ENCODE assay signal across 21 cellular contexts in the genomic region with DNA sequence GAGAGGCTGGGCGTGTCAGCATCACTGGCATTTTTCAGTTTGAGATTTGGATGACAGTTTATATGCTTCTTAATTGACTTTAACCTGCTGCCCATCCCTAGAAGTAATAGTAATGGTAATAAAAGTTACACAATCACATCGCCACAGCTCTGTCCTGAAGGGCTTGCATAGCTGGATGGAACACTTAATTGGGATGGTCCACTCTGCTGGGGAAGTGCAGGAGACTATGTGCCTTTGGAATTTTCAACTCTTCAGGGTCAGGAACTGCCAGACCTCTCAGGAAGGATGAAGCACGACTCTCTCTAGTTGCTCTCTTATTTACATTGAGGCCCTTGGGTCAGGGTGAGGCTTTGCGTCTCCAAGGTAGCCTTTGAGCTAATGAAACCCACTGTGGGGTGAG. TPM values are rescaled to one million over a fixed set of nuclear protein-coding genes. Genes with fewer than 3 reads are reported as not detected.
DNase-seq lines count a peak whose midpoint lies in the region; ATAC-seq and TF ChIP-seq lines count a peak whose summit lies in the region.
"Had no signal": no experiment of that assay in that cellular context is flagged by ENCODE, and none has a peak within 500 bp of the region (broad histone marks: within the 10 kb centered on the region; RNA-seq: fewer than 3 reads in every experiment).

No MANE protein-coding gene starts in this region.

- peak; percentile 19 for ATAC-seq in left lung
- no peak for ATAC-seq in GM18873 (IDR thresholded peaks at IDR 0.05; ENCODE audit: low FRiP score, unreplicated experiment)
- no peak for ATAC-seq in GM18909 (IDR thresholded peaks at IDR 0.05; ENCODE audit: poor library complexity, unreplicated experiment)

- TF ChIP-seq CTCF in HEK293 (tag by site-specific recombination; IDR thresholded peaks at IDR 0.05): no peak
- no peak for TF ChIP-seq CTCF in left lung (IDR thresholded peaks at IDR 0.05)
- no peak for TF ChIP-seq CTCF in suprapubic skin (IDR thresholded peaks at IDR 0.05)

- no peak overlapping the region for H4K5ac ChIP-seq in mesendoderm (ENCODE audit: low read length)

- H3K79me2 ChIP-seq in mesendoderm (ENCODE audit: control insufficient read depth, insufficient read depth, low read length): no peaks in the 10 kb centered on the region

- no peak for DNase-seq in left lung
- no peak for DNase-seq in suprapubic skin (ENCODE audit: low spot score in 2 of 2)
- DNase-seq in mesendoderm: no peak
- DNase-seq: BE2C; CD4-positive, CD25-positive, alpha-beta regulatory T cell; KBM-7; MG63; NCI-H2029; NCI-H446 treated with DMSO at 0.1 percent for 48 hours; NCI-H526; NCI-H82; NK-92 treated with Interleukin-12 subunit alpha and Interleukin-12 subunit beta, amount 100 ng/mL, for 24 hours; Right ventricle myocardium superior; RPMI8226 had no signal

- no peaks in the 10 kb centered on the region for H3K36me3 ChIP-seq in BLaER1
- no peaks in the 10 kb centered on the region for H3K36me3 ChIP-seq in HEK293 (ENCODE audit: control insufficient read depth in 2 of 2, insufficient read depth in 1 of 2, low read length in 2 of 2)
- no peaks in the 10 kb centered on the region for H3K36me3 ChIP-seq in left lung
- no peaks in the 10 kb centered on the region for H3K36me3 ChIP-seq in suprapubic skin
- H3K36me3 ChIP-seq in mesendoderm (ENCODE audit: control insufficient read depth, insufficient read depth, low read length): no peaks in the 10 kb centered on the region
- H3K36me3 ChIP-seq: BE2C, MG63, SJSA1 had no signal

- H3K9me3 ChIP-seq in BLaER1 (no peaks in the 10 kb centered on the region), HEK293 (ENCODE audit: control insufficient read depth, insufficient read depth, low read depth, low read length) (no peaks in the 10 kb centered on the region), left lung (no peaks in the 10 kb centered on the region), suprapubic skin (no peaks in the 10 kb centered on the region)
- H3K9me3 ChIP-seq: BE2C, MG63, SJSA1 had no signal

- no peak overlapping the region for H3K18ac ChIP-seq in mesendoderm (ENCODE audit: low read length)

- H3K27ac ChIP-seq in BLaER1 (no peak overlapping the region), HEK293 (ENCODE audit: extremely low read depth, low read depth, low read length) (no peak overlapping the region), left lung (no peak overlapping the region), suprapubic skin (peak overlapping the region; percentile 62), mesendoderm (ENCODE audit: low read depth, low read length) (no peak overlapping the region)
- H3K27ac ChIP-seq: 22Rv1, SJSA1 had no signal

- H4K8ac ChIP-seq in mesendoderm (ENCODE audit: low read depth, low read length): no peak overlapping the region

- H3K4me3 ChIP-seq in BLaER1 (no peak overlapping the region), HEK293 (ENCODE audit: low read depth, low read length) (no peak overlapping the region), left lung (no peak overlapping the region), suprapubic skin (no peak overlapping the region), mesendoderm (ENCODE audit: low read length) (no peak overlapping the region)
- H3K4me3 ChIP-seq: MG63, SJSA1 had no signal

- no peak overlapping the region for H2BK5ac ChIP-seq in mesendoderm (ENCODE audit: low read length)

- H2BK15ac ChIP-seq in mesendoderm (replicated peaks; ENCODE audit: low read depth): no peak overlapping the region

- TF ChIP-seq EP300 in suprapubic skin (IDR thresholded peaks at IDR 0.05): no peak

- no peaks in the 10 kb centered on the region for H3K79me1 ChIP-seq in mesendoderm (ENCODE audit: low read length)

- no peaks in the 10 kb centered on the region for H4K20me1 ChIP-seq in BLaER1

- 67% methylated on average over 3 of the region's 4 CpGs for WGBS in suprapubic skin
- WGBS in mesendoderm (ENCODE audit: extremely low coverage, insufficient coverage, low lambda C conversion rate): no CpG with 5 or more reads among the region's 4 CpGs

- CTCF ChIA-PET in HEK293 (lab: Yijun Ruan, JAX): interaction anchor here (0.9 to 2.0 kb wide), 2 partner anchors 16 to 98 kb away, joined by 3 to 7 read pairs; a partner anchor contains a TSS

- H3K27me3 ChIP-seq in BLaER1: no peaks in the 10 kb centered on the region; the same call in 1 of the 2 replicates
- peaks cover 0 to 24% of the 10 kb centered on the region in 2 donors for H3K27me3 ChIP-seq in left lung
- peaks cover 19% of the 10 kb centered on the region for H3K27me3 ChIP-seq in suprapubic skin
- no peaks in the 10 kb centered on the region for H3K27me3 ChIP-seq in mesendoderm (ENCODE audit: insufficient read depth, low read length, poor library complexity)
- H3K27me3 ChIP-seq: BE2C, SJSA1 had no signal

- intact Hi-C loops in left lung (cut with DNase I): no loop called here

- no peak overlapping the region for H3K9ac ChIP-seq in BLaER1
- no peak overlapping the region for H3K9ac ChIP-seq in mesendoderm (ENCODE audit: low read length)

- no peak overlapping the region for H3K4ac ChIP-seq in mesendoderm (ENCODE audit: low read depth, low read length)

- peaks cover 10% of the 10 kb centered on the region for H3K4me1 ChIP-seq in BLaER1
- peaks cover 20% of the 10 kb centered on the region for H3K4me1 ChIP-seq in HEK293 (ENCODE audit: control insufficient read depth, insufficient read depth, low read length)
- no peaks in the 10 kb centered on the region for H3K4me1 ChIP-seq in left lung
- peaks cover 9% of the 10 kb centered on the region for H3K4me1 ChIP-seq in suprapubic skin
- H3K4me1 ChIP-seq in mesendoderm (ENCODE audit: control insufficient read depth, low read depth, low read length): no peaks in the 10 kb centered on the region
- H3K4me1 ChIP-seq: BE2C, SJSA1 had no signal

- H2AK5ac ChIP-seq in mesendoderm (ENCODE audit: low read length): no peak overlapping the region

- no peak overlapping the region for H3K23ac ChIP-seq in mesendoderm (ENCODE audit: low read length)

- H2BK120ac ChIP-seq in mesendoderm (ENCODE audit: low read depth, low read length): no peak overlapping the region

- H3K4me2 ChIP-seq in BLaER1 (peak overlapping the region; percentile 33; the same call in 1 of the 2 replicates), mesendoderm (ENCODE audit: low read length) (no peak overlapping the region)

- no peak overlapping the region for H3K56ac ChIP-seq in mesendoderm (ENCODE audit: low read length)

- POLR2A ChIA-PET in HEK293 (lab: Yijun Ruan, JAX): no interaction called here

- no peak for TF ChIP-seq POLR2A in suprapubic skin (IDR thresholded peaks at IDR 0.05)

TF ChIP-seq in HEK293, 187 proteins besides CTCF, POLR2A, EP300 and RAD21:
- TF ChIP-seq GFI1B (tag by site-specific recombination; IDR thresholded peaks at IDR 0.05): no peak
- no peak for TF ChIP-seq TRIM28 (IDR thresholded peaks at IDR 0.05; ENCODE audit: borderline replicate concordance, low read length)
- no peak for TF ChIP-seq ZNF248 (tag by site-specific recombination; IDR thresholded peaks at IDR 0.05)
- no peak for TF ChIP-seq ZNF792 (tag by site-specific recombination; IDR thresholded peaks at IDR 0.05)
- TF ChIP-seq, protein P1, sequence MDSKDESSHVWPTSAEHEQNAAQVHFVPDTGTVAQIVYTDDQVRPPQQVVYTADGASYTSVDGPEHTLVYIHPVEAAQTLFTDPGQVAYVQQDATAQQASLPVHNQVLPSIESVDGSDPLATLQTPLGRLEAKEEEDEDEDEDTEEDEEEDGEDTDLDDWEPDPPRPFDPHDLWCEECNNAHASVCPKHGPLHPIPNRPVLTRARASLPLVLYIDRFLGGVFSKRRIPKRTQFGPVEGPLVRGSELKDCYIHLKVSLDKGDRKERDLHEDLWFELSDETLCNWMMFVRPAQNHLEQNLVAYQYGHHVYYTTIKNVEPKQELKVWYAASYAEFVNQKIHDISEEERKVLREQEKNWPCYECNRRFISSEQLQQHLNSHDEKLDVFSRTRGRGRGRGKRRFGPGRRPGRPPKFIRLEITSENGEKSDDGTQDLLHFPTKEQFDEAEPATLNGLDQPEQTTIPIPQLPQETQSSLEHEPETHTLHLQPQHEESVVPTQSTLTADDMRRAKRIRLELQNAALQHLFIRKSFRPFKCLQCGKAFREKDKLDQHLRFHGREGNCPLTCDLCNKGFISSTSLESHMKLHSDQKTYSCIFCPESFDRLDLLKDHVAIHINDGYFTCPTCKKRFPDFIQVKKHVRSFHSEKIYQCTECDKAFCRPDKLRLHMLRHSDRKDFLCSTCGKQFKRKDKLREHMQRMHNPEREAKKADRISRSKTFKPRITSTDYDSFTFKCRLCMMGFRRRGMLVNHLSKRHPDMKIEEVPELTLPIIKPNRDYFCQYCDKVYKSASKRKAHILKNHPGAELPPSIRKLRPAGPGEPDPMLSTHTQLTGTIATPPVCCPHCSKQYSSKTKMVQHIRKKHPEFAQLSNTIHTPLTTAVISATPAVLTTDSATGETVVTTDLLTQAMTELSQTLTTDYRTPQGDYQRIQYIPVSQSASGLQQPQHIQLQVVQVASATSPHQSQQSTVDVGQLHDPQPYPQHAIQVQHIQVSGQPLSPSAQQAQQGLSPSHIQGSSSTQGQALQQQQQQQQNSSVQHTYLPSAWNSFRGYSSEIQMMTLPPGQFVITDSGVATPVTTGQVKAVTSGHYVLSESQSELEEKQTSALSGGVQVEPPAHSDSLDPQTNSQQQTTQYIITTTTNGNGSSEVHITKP (tag by site-specific recombination; IDR thresholded peaks at IDR 0.05): peak; percentile 78

RNA-seq across cellular contexts. Expression of a gene that starts 16.2 kb away (rescaled TPM):
- total RNA-seq in left lung: under 1 TPM; 0.17 to 0.24 TPM
- total RNA-seq in suprapubic skin: 10 to 100 TPM; 11.1 to 31.8 (median 23.2) TPM
- 0.01 TPM for polyA plus RNA-seq in mesendoderm (2013, experiment 1 of 2)
- polyA plus RNA-seq in mesendoderm (2013, experiment 2 of 2): not detected
- total RNA-seq: CD4-positive, CD25-positive, alpha-beta regulatory T cell; LHCN-M2; Right ventricle myocardium superior; SJSA1 had no signal
- polyA plus RNA-seq: CD4-positive, CD25-positive, alpha-beta regulatory T cell had no signal

Comparison
In these comparisons a context has a peak if more than half of its experiments do, and no peak if none do; other contexts are left out.
1. RNA of a gene that starts 16.2 kb away (total RNA-seq): 11.1 to 31.8 TPM in suprapubic skin; 0.17 to 0.24 TPM in left lung; every median in the first group is over 4 times any median in the second.